Comparison of ENCODE assay signal across 22 cellular contexts in the genomic region with DNA sequence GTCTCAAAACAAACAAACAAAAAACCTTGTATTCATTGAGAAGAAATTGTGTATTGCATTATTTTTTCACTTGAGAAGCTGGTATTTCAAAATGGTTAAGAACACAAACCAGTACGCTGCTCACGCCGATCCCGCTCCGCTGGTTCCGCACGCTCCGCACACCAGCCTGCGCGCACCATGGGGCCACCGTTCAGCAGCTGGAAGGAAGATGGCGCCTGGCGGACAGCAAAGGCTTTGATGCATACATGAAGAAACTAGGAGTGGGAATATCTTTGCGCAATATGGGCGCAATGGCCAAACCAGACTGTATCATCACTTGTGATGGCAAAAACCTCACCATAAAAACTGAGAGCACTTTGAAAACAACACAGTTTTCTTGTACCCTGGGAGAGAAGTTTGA.
"Had no signal": no experiment of that assay in that cellular context is flagged by ENCODE, and none has a peak within 500 bp of the region (broad histone marks: within the 10 kb centered on the region; RNA-seq: fewer than 3 reads in every experiment).

No MANE protein-coding gene starts in this region.

- H3K27me3 ChIP-seq: esophagus squamous epithelium, gastrocnemius medialis, left lung had no signal

- H3K4me3 ChIP-seq: coronary artery, dorsolateral prefrontal cortex, esophagus squamous epithelium, gastrocnemius medialis, heart right ventricle, left lung, lower lobe of right lung, mucosa of descending colon had no signal

- H3K9me3 ChIP-seq: esophagus squamous epithelium, gastrocnemius medialis, heart right ventricle, left lung, lower lobe of right lung, mucosa of descending colon had no signal

- H3K4me1 ChIP-seq: esophagus squamous epithelium, gastrocnemius medialis, heart right ventricle, left lung, lower lobe of right lung had no signal

- DNase-seq: dermis blood vessel endothelial cell; dorsolateral prefrontal cortex; effector CD8-positive, alpha-beta T cell; effector memory CD8-positive, alpha-beta T cell; endodermal cell; esophagus squamous epithelium; foreskin fibroblast; foreskin melanocyte; gastrocnemius medialis; glutamatergic neuron; head of caudate nucleus; heart right ventricle; hippocampal formation; left cardiac atrium; left lung; left ventricle myocardium superior; lower lobe of right lung; mesenchymal stem cell; mucosa of descending colon; naive B cell had no signal

- H3K27ac ChIP-seq: coronary artery, dorsolateral prefrontal cortex, epithelial cell of prostate, esophagus squamous epithelium, gastrocnemius medialis, heart right ventricle, left lung, lower lobe of right lung had no signal

- H3K36me3 ChIP-seq: esophagus squamous epithelium, gastrocnemius medialis, heart right ventricle, left lung, lower lobe of right lung had no signal
